ENCODE assay signal across 9 cellular contexts in the genomic region with DNA sequence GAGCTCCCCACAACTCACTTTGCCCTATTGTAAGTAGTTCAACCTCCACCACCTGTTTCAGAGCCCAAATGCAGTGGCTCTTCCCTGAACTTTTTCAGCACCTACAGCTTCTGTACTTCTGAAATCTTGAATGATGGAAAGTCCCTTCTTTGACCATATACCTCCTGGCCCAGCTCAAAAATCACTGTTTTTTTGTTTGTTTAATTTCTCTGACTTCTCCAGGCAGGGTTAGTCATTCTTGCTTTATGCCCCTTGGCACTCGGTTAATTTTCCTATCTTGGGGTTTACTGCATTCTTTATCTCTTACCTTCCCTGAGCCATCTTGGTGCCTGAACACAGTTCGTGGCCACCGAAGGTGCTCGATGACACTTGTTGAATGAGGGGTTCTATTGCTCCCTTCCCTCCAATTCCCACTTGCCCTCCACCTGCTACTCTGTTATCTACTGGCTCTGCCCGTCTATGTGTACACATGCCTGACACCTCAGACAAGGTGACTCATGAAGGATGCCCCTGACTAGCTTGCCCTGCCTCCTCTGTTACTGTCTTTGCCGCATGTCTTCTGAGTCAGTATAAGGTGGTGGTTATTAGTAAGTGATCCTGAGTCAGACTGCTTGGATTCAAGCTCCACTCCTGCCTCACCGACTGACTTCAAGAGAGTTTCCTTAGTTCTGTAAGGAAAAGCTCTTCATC. TPM values are rescaled to one million over a fixed set of nuclear protein-coding genes. Genes with fewer than 3 reads are reported as not detected.
DNase-seq lines count a peak whose midpoint lies in the region; ATAC-seq lines count a peak whose summit lies in the region.
"Had no signal": no experiment of that assay in that cellular context is flagged by ENCODE, and none has a peak within 500 bp of the region (broad histone marks: within the 10 kb centered on the region; RNA-seq: fewer than 3 reads in every experiment).

No MANE protein-coding gene starts in this region.

- peak; percentile 68 for DNase-seq in activated CD4-positive, alpha-beta T cell treated with anti-CD3 and anti-CD28 coated beads for 48 hours
- DNase-seq in activated CD4-positive, alpha-beta T cell treated with anti-CD3 and anti-CD28 coated beads, Interleukin-2, amount 50 U/mL, for 1 hour, result no peak
- DNase-seq in SJSA1 (ENCODE audit: low read depth in 1 of 2, low spot score in 2 of 2) (peak; percentile 47 to 63), fibroblast of gingiva (ENCODE audit: low read depth) (peak; percentile 49), NCI-H2171 (lab: John Stamatoyannopoulos, UW) (no peak), NCI-H524 (lab: John Stamatoyannopoulos, UW) (no peak)
- DNase-seq in stimulated activated CD4-positive, alpha-beta T cell treated with anti-CD3 and anti-CD28 coated beads, Interleukin-4, amount 100 ng/mL, for 1 hour, result peak; percentile 22

- peaks cover 11% of the 10 kb centered on the region for H3K4me1 ChIP-seq in SJSA1 (replicated peaks)
- H3K4me1 ChIP-seq: BLaER1 had no signal

- H3K27ac ChIP-seq in SJSA1, result no peak overlapping the region
- H3K27ac ChIP-seq: BLaER1 had no signal

- no peaks in the 10 kb centered on the region for H3K27me3 ChIP-seq in SJSA1 (replicated peaks)
- H3K27me3 ChIP-seq: BLaER1 had no signal

- no peaks in the 10 kb centered on the region for H3K36me3 ChIP-seq in SJSA1
- H3K36me3 ChIP-seq: BLaER1 had no signal

- H3K4me3 ChIP-seq in SJSA1, result no peak overlapping the region
- H3K4me3 ChIP-seq: BLaER1 had no signal

- no peaks in the 10 kb centered on the region for H3K9me3 ChIP-seq in SJSA1 (replicated peaks)
- H3K9me3 ChIP-seq: BLaER1 had no signal

- ATAC-seq in GM18517 (IDR thresholded peaks at IDR 0.05; ENCODE audit: unreplicated experiment), result no peak

RNA-seq across cellular contexts. Expression of a gene that starts 4.4 kb away (rescaled TPM):
- total RNA-seq in SJSA1 (2014; rRNA removed; shearing (Covaris generic)), result not detected in 2 replicates

RNA-seq across cellular contexts. Expression of a gene that starts 13.5 kb away (rescaled TPM):
- 44.7 and 80.1 TPM in 2 replicates for total RNA-seq in SJSA1 (2014; rRNA removed; shearing (Covaris generic))

RNA-seq across cellular contexts. Expression of a gene that starts 23.9 kb away (rescaled TPM):
- total RNA-seq in SJSA1 (2014; rRNA removed; shearing (Covaris generic)), result 153 and 157 TPM in 2 replicates

RNA-seq across cellular contexts. Expression of a gene that starts 48.1 kb away (rescaled TPM):
- total RNA-seq in SJSA1 (2014; rRNA removed; shearing (Covaris generic)), result 19.8 and 33.9 TPM in 2 replicates

Comparison
In these comparisons a context has a peak if more than half of its experiments do, and no peak if none do; other contexts are left out.
1. DNase-seq: peak in activated CD4-positive, alpha-beta T cell treated with anti-CD3 and anti-CD28 coated beads for 48 hours (single experiment), SJSA1 (2 of 2), fibroblast of gingiva (single experiment) and stimulated activated CD4-positive, alpha-beta T cell treated with anti-CD3 and anti-CD28 coated beads, Interleukin-4, amount 100 ng/mL, for 1 hour (single experiment); none in activated CD4-positive, alpha-beta T cell treated with anti-CD3 and anti-CD28 coated beads, Interleukin-2, amount 50 U/mL, for 1 hour (single experiment), NCI-H2171 (single experiment) and NCI-H524 (0 of 2).